ENCODE assay signal across 22 cellular contexts in genomic region chr2:27171351-27171848, GRCh38.
DNase-seq lines count a peak whose midpoint lies in the region; ATAC-seq lines count a peak whose summit lies in the region.
"Had no signal": no experiment of that assay in that cellular context is flagged by ENCODE, and none has a peak within 500 bp of the region (broad histone marks: within the 10 kb centered on the region; RNA-seq: fewer than 3 reads in every experiment).

No MANE protein-coding gene starts in this region.

- DNase-seq in NCI-H748 (lab: John Stamatoyannopoulos, UW; ENCODE audit: unreplicated experiment) (peak; percentile 40), NCI-H748 treated with DMSO at 0.1 percent for 48 hours (lab: John Stamatoyannopoulos, UW) (no peak), NCI-H69 (lab: John Stamatoyannopoulos, UW) (peak; percentile 21), fibroblast of peridontal ligament (ENCODE audit: extremely low read depth) (peak; percentile 26), NCI-H2171 treated with DMSO at 0.1 percent for 48 hours (lab: John Stamatoyannopoulos, UW) (no peak), foreskin melanocyte (no peak)
- DNase-seq: activated CD4-positive, alpha-beta T cell treated with anti-CD3 and anti-CD28 coated beads, Interleukin-2, amount 10 ng/mL, durations not matched to agents 24 days and 14 days; activated naive CD8-positive, alpha-beta T cell treated with anti-CD3 and anti-CD28 coated beads, Interleukin-2, amount 50 U/mL, for 24 hours; activated T-cell treated with anti-CD3 and anti-CD28 coated beads, Interleukin-2, amount 50 U/mL, for 4 hours; central memory CD4-positive, alpha-beta T cell; endodermal cell; left ventricle myocardium inferior; naive thymus-derived CD4-positive, alpha-beta T cell; Peyer's patch; SHP77 treated with DMSO at 0.1 percent for 48 hours; sigmoid colon; stimulated activated CD4-positive, alpha-beta T cell treated with anti-CD3 and anti-CD28 coated beads, Interleukin-4, amount 100 ng/mL, for 24 hours; upper lobe of right lung; WERI-Rb-1 had no signal

- ATAC-seq in HG03039 (IDR thresholded peaks at IDR 0.05; ENCODE audit: unreplicated experiment), result no peak
- ATAC-seq: activated naive CD8-positive, alpha-beta T cell treated with anti-CD3 and anti-CD28 coated beads, Interleukin-2, amount 50 U/mL, for 24 hours; activated T-cell treated with anti-CD3 and anti-CD28 coated beads, Interleukin-2, amount 50 U/mL, for 4 hours; esophagus mucosa; naive thymus-derived CD4-positive, alpha-beta T cell; stimulated activated effector memory CD8-positive, alpha-beta T cell treated with anti-CD3 and anti-CD28 coated beads, Interleukin-12 subunit alpha, Interleukin-12 subunit beta, amount 100 ng/mL, for 72 hours; upper lobe of right lung had no signal

Comparison
In these comparisons a context has a peak if more than half of its experiments do, and no peak if none do; other contexts are left out.
1. DNase-seq: peak in NCI-H748 (single experiment), NCI-H69 (single experiment) and fibroblast of peridontal ligament (single experiment); none in NCI-H748 treated with DMSO at 0.1 percent for 48 hours (single experiment), NCI-H2171 treated with DMSO at 0.1 percent for 48 hours (single experiment) and foreskin melanocyte (single experiment).